In genomic region chr5:79742549-79743136, GRCh38 we compare ENCODE assay signal across 1 cellular context.
TF ChIP-seq lines count a peak whose summit lies in the region.

No MANE protein-coding gene starts in this region.

TF ChIP-seq in HepG2, 621 proteins besides CTCF, POLR2A, EP300 and RAD21 (continued from another document and continues in another):
- TF ChIP-seq POGZ (CRISPR knock-in tag; IDR thresholded peaks at IDR 0.05) (peak; percentile 80), IKZF1 (IDR thresholded peaks at IDR 0.05) (no peak), ARHGAP35 (CRISPR knock-in tag; IDR thresholded peaks at IDR 0.05; ENCODE audit: borderline replicate concordance) (no peak), ZNF382 (CRISPR knock-in tag; IDR thresholded peaks at IDR 0.05; ENCODE audit: borderline replicate concordance) (no peak), RBFOX2 (IDR thresholded peaks at IDR 0.05; ENCODE audit: low read depth, low read length) (no peak), MTERF4 (CRISPR knock-in tag; IDR thresholded peaks at IDR 0.05) (no peak), ZSCAN25 (CRISPR knock-in tag; IDR thresholded peaks at IDR 0.05) (no peak), ZNF20 (CRISPR knock-in tag; IDR thresholded peaks at IDR 0.05) (no peak), DR1 (CRISPR knock-in tag; IDR thresholded peaks at IDR 0.05) (no peak), HDAC1 (CRISPR knock-in tag; IDR thresholded peaks at IDR 0.05) (peak; percentile 63), ELF1 (CRISPR knock-in tag; IDR thresholded peaks at IDR 0.05) (peak; percentile 33; the same call in 1 of the 2 replicates), MTF2 (CRISPR knock-in tag; IDR thresholded peaks at IDR 0.05; ENCODE audit: borderline replicate concordance) (no peak), ELF3 (CRISPR knock-in tag; IDR thresholded peaks at IDR 0.05) (peak; percentile 51), MNT (IDR thresholded peaks at IDR 0.05) (no peak), ZSCAN22 (CRISPR knock-in tag; IDR thresholded peaks at IDR 0.05) (no peak), SOX5 (CRISPR knock-in tag; IDR thresholded peaks at IDR 0.05; ENCODE audit: borderline replicate concordance) (peak; percentile 97), GTF3A (CRISPR knock-in tag; conservative IDR thresholded peaks at IDR 0.05) (no peak), NPAS2 (CRISPR knock-in tag; IDR thresholded peaks at IDR 0.05; ENCODE audit: borderline replicate concordance) (no peak), CENPX (CRISPR knock-in tag; IDR thresholded peaks at IDR 0.05) (no peak), ZNF33B (CRISPR knock-in tag; IDR thresholded peaks at IDR 0.05) (no peak), NR2C2 (CRISPR knock-in tag; IDR thresholded peaks at IDR 0.05; ENCODE audit: borderline replicate concordance) (peak; percentile 40; the same call in 1 of the 2 replicates), ZSCAN5A (CRISPR knock-in tag; IDR thresholded peaks at IDR 0.05; ENCODE audit: borderline replicate concordance) (no peak; the same call in 1 of the 2 replicates), ZNF710 (CRISPR knock-in tag; IDR thresholded peaks at IDR 0.05; ENCODE audit: borderline replicate concordance) (peak; percentile 92), ZNF646 (CRISPR knock-in tag; IDR thresholded peaks at IDR 0.05) (no peak), MEIS1 (CRISPR knock-in tag; IDR thresholded peaks at IDR 0.05; ENCODE audit: borderline replicate concordance) (0 out of 2 replicates have a peak, but pooled peaks have one; percentile 38), E2F2 (CRISPR knock-in tag; IDR thresholded peaks at IDR 0.05; ENCODE audit: borderline replicate concordance) (no peak), ARID5B (CRISPR knock-in tag; IDR thresholded peaks at IDR 0.05) (peak; percentile 85), KAT8 (CRISPR knock-in tag; IDR thresholded peaks at IDR 0.05) (peak; percentile 52; the same call in 1 of the 2 replicates), ZNF775 (CRISPR knock-in tag; IDR thresholded peaks at IDR 0.05; ENCODE audit: borderline replicate concordance) (no peak), ZSCAN9 (CRISPR knock-in tag; IDR thresholded peaks at IDR 0.05; ENCODE audit: borderline replicate concordance) (no peak), ZNF766 (CRISPR knock-in tag; IDR thresholded peaks at IDR 0.05; ENCODE audit: borderline replicate concordance) (no peak), STAT6 (CRISPR knock-in tag; IDR thresholded peaks at IDR 0.05; ENCODE audit: borderline replicate concordance) (no peak), HDAC2 (CRISPR knock-in tag; IDR thresholded peaks at IDR 0.05) (no peak; the same call in 1 of the 2 replicates), NR2F2 (IDR thresholded peaks at IDR 0.05; ENCODE audit: borderline replicate concordance, low read depth) (0 out of 2 replicates have a peak, but pooled peaks have one; percentile 17), CC2D1A (CRISPR knock-in tag; IDR thresholded peaks at IDR 0.05) (no peak), DRAP1 (CRISPR knock-in tag; IDR thresholded peaks at IDR 0.05) (no peak), RCOR2 (CRISPR knock-in tag; IDR thresholded peaks at IDR 0.05) (peak; percentile 49; the same call in 1 of the 2 replicates)
